Comparison of ENCODE assay signal across 18 cellular contexts in genomic region chrX:154884069-154884468, GRCh38. TPM values are rescaled to one million over a fixed set of nuclear protein-coding genes. Genes with fewer than 3 reads are reported as not detected.
"Had no signal": no experiment of that assay in that cellular context is flagged by ENCODE, and none has a peak within 500 bp of the region (broad histone marks: within the 10 kb centered on the region; RNA-seq: fewer than 3 reads in every experiment).

No MANE protein-coding gene starts in this region.

RNA-seq across cellular contexts. Expression of gene SMIM9, which starts 49.6 kb away (rescaled TPM):
- total RNA-seq: activated CD4-positive, alpha-beta memory T cell treated with anti-CD3 and anti-CD28 coated beads, Interleukin-2, amount 10 ng/mL, durations not matched to agents 7 days and 5 days; activated CD4-positive, alpha-beta T cell treated with anti-CD3 and anti-CD28 coated beads, Interleukin-2, amount 10 ng/mL, durations not matched to agents 7 days and 5 days; activated CD8-positive, alpha-beta memory T cell treated with anti-CD3 and anti-CD28 coated beads for 36 hours; activated naive CD8-positive, alpha-beta T cell treated with anti-CD3 and anti-CD28 coated beads for 36 hours; activated T-helper 1 cell treated with anti-CD3 and anti-CD28 coated beads, Interleukin-12 subunit alpha, Interleukin-12 subunit beta, Interleukin-2, Interleukin-4 antibody, amounts not matched to agents 30 ng/mL and 10 ng/mL and 1 ng/mL, durations not matched to agents 14 hours and 24 hours and 36 hours; activated T-helper 2 cell treated with anti-CD3 and anti-CD28 coated beads, Interferon-gamma antibody, Interleukin-2, Interleukin-4, amounts not matched to agents 10 μg/mL and 5 μg/mL and 100 μg/mL, durations not matched to agents 14 hours and 24 hours and 36 hours; adrenal gland; astrocyte; body of pancreas; breast epithelium; cardiac septum; cerebellum; T-cell; T-helper 1 cell treated with Interleukin-12 subunit alpha and Interleukin-12 subunit beta and Interleukin-4 antibody, amounts not matched to agents 30 ng/mL and 1 ng/mL, for 36 hours; T-helper 17 cell; T-helper 2 cell treated with Interferon-gamma antibody and Interleukin-4, amounts not matched to agents 100 ng/mL and 5 ng/mL, for 36 hours; WTC11 had no signal
- polyA plus RNA-seq: adrenal gland, aorta had no signal
